ENCODE assay signal across 32 cellular contexts in genomic region chr3:167967257-167968010, GRCh38.
"Had no signal": no experiment of that assay in that cellular context is flagged by ENCODE, and none has a peak within 500 bp of the region (broad histone marks: within the 10 kb centered on the region; RNA-seq: fewer than 3 reads in every experiment).

No MANE protein-coding gene starts in this region.

- H3K4me1 ChIP-seq: gastrocnemius medialis, suprapubic skin, tibial artery had no signal

- H3K27me3 ChIP-seq: gastrocnemius medialis, neutrophil, suprapubic skin, tibial artery had no signal

- H3K27me3 Mint-ChIP-seq: activated CD4-positive, alpha-beta memory T cell treated with anti-CD3 and anti-CD28 coated beads, Interleukin-2, amount 10 ng/mL, durations not matched to agents 7 days and 5 days; activated naive CD4-positive, alpha-beta T cell treated with anti-CD3 and anti-CD28 coated beads, Interleukin-2, amount 50 U/mL, for 24 hours; activated naive CD8-positive, alpha-beta T cell treated with anti-CD3 and anti-CD28 coated beads, Interleukin-2, amount 50 U/mL, for 24 hours; naive B cell; progenitor cell of endocrine pancreas had no signal

- H3K27ac Mint-ChIP-seq: activated CD4-positive, alpha-beta memory T cell treated with anti-CD3 and anti-CD28 coated beads, Interleukin-2, amount 10 ng/mL, durations not matched to agents 7 days and 5 days; activated CD4-positive, alpha-beta T cell treated with anti-CD3 and anti-CD28 coated beads, Interleukin-2, amount 10 ng/mL, durations not matched to agents 7 days and 5 days; activated CD8-positive, alpha-beta memory T cell treated with anti-CD3 and anti-CD28 coated beads, Interleukin-2, amount 10 ng/mL, durations not matched to agents 7 days and 5 days; activated naive CD4-positive, alpha-beta T cell treated with anti-CD3 and anti-CD28 coated beads, Interleukin-2, amount 50 U/mL, for 24 hours; activated naive CD8-positive, alpha-beta T cell treated with anti-CD3 and anti-CD28 coated beads, Interleukin-2, amount 50 U/mL, for 24 hours; activated T-helper 2 cell treated with anti-CD3 and anti-CD28 coated beads, Interferon-gamma antibody, Interleukin-2, Interleukin-4, amounts not matched to agents 10 μg/mL and 5 μg/mL and 100 μg/mL, durations not matched to agents 14 hours and 24 hours and 36 hours; mesothelial cell of epicardium; nephron progenitor cell; progenitor cell of endocrine pancreas; stimulated activated naive B cell treated with anti-CD40 and anti-IgM and Interleukin-4, amounts not matched to agents 10 μg/mL and 1 μg/mL and 100 μg/mL, for 72 hours; T-helper 1 cell treated with Interleukin-12 subunit alpha and Interleukin-12 subunit beta and Interleukin-4 antibody, amounts not matched to agents 30 μg/mL and 1 μg/mL, for 36 hours had no signal

- H3K9me3 Mint-ChIP-seq: activated CD4-positive, alpha-beta memory T cell treated with anti-CD3 and anti-CD28 coated beads, Interleukin-2, amount 10 ng/mL, durations not matched to agents 7 days and 5 days; activated CD4-positive, alpha-beta T cell treated with anti-CD3 and anti-CD28 coated beads, Interleukin-2, amount 10 ng/mL, durations not matched to agents 7 days and 5 days; activated naive CD4-positive, alpha-beta T cell treated with anti-CD3 and anti-CD28 coated beads, Interleukin-2, amount 50 U/mL, for 24 hours; activated naive CD8-positive, alpha-beta T cell treated with anti-CD3 and anti-CD28 coated beads, Interleukin-2, amount 50 U/mL, for 24 hours; activated T-helper 2 cell treated with anti-CD3 and anti-CD28 coated beads, Interferon-gamma antibody, Interleukin-2, Interleukin-4, amounts not matched to agents 10 μg/mL and 5 μg/mL and 100 μg/mL, durations not matched to agents 14 hours and 24 hours and 36 hours; naive B cell; nephron progenitor cell; stimulated activated naive B cell treated with anti-CD40 and anti-IgM and Interleukin-4, amounts not matched to agents 10 μg/mL and 1 μg/mL and 100 μg/mL, for 72 hours; T-helper 1 cell treated with Interleukin-12 subunit alpha and Interleukin-12 subunit beta and Interleukin-4 antibody, amounts not matched to agents 30 μg/mL and 1 μg/mL, for 36 hours had no signal

- H3K36me3 Mint-ChIP-seq: activated CD8-positive, alpha-beta memory T cell treated with anti-CD3 and anti-CD28 coated beads, Interleukin-2, amount 10 ng/mL, durations not matched to agents 7 days and 5 days; activated naive CD4-positive, alpha-beta T cell treated with anti-CD3 and anti-CD28 coated beads, Interleukin-2, amount 50 U/mL, for 24 hours; mesothelial cell of epicardium; naive B cell; stimulated activated naive B cell treated with anti-CD40 and anti-IgM and Interleukin-4, amounts not matched to agents 10 μg/mL and 1 μg/mL and 100 μg/mL, for 72 hours had no signal

- ATAC-seq: activated CD8-positive, alpha-beta memory T cell treated with anti-CD3 and anti-CD28 coated beads, Interleukin-2, amount 10 ng/mL, durations not matched to agents 7 days and 5 days; activated naive CD8-positive, alpha-beta T cell treated with anti-CD3 and anti-CD28 coated beads, Interleukin-2, amount 50 U/mL, for 24 hours; gastrocnemius medialis; left ventricle myocardium superior; sciatic nerve; stimulated activated naive B cell treated with anti-CD40 and anti-IgM and Interleukin-4, amounts not matched to agents 10 μg/mL and 1 μg/mL and 100 μg/mL, for 72 hours had no signal

- H3K4me3 Mint-ChIP-seq: activated CD4-positive, alpha-beta memory T cell treated with anti-CD3 and anti-CD28 coated beads, Interleukin-2, amount 10 ng/mL, durations not matched to agents 7 days and 5 days; activated CD4-positive, alpha-beta T cell treated with anti-CD3 and anti-CD28 coated beads, Interleukin-2, amount 10 ng/mL, durations not matched to agents 7 days and 5 days; activated CD8-positive, alpha-beta memory T cell treated with anti-CD3 and anti-CD28 coated beads, Interleukin-2, amount 10 ng/mL, durations not matched to agents 7 days and 5 days; activated naive CD4-positive, alpha-beta T cell treated with anti-CD3 and anti-CD28 coated beads, Interleukin-2, amount 50 U/mL, for 24 hours; activated naive CD8-positive, alpha-beta T cell treated with anti-CD3 and anti-CD28 coated beads, Interleukin-2, amount 50 U/mL, for 24 hours; mesothelial cell of epicardium; naive B cell; nephron progenitor cell; stimulated activated naive B cell treated with anti-CD40 and anti-IgM and Interleukin-4, amounts not matched to agents 10 μg/mL and 1 μg/mL and 100 μg/mL, for 72 hours; T-helper 1 cell treated with Interleukin-12 subunit alpha and Interleukin-12 subunit beta and Interleukin-4 antibody, amounts not matched to agents 30 μg/mL and 1 μg/mL, for 36 hours had no signal

- H3K4me1 Mint-ChIP-seq: activated CD4-positive, alpha-beta memory T cell treated with anti-CD3 and anti-CD28 coated beads, Interleukin-2, amount 10 ng/mL, durations not matched to agents 7 days and 5 days; activated CD4-positive, alpha-beta T cell treated with anti-CD3 and anti-CD28 coated beads, Interleukin-2, amount 10 ng/mL, durations not matched to agents 7 days and 5 days; activated CD8-positive, alpha-beta memory T cell treated with anti-CD3 and anti-CD28 coated beads, Interleukin-2, amount 10 ng/mL, durations not matched to agents 7 days and 5 days; activated naive CD4-positive, alpha-beta T cell treated with anti-CD3 and anti-CD28 coated beads, Interleukin-2, amount 50 U/mL, for 24 hours; activated naive CD8-positive, alpha-beta T cell treated with anti-CD3 and anti-CD28 coated beads, Interleukin-2, amount 50 U/mL, for 24 hours; naive B cell; nephron progenitor cell; stimulated activated naive B cell treated with anti-CD40 and anti-IgM and Interleukin-4, amounts not matched to agents 10 μg/mL and 1 μg/mL and 100 μg/mL, for 72 hours had no signal

- DNase-seq: activated CD4-positive, alpha-beta memory T cell treated with anti-CD3 and anti-CD28 coated beads, Interleukin-2, amount 10 ng/mL, durations not matched to agents 7 days and 5 days; activated CD4-positive, alpha-beta T cell treated with anti-CD3 and anti-CD28 coated beads, Interleukin-2, amount 10 ng/mL, durations not matched to agents 7 days and 5 days; activated CD4-positive, CD25-positive, alpha-beta regulatory T cell treated with anti-CD3 and anti-CD28 coated beads, Interleukin-2, amount 50 U/mL, for 72 hours; activated CD8-positive, alpha-beta memory T cell treated with anti-CD3 and anti-CD28 coated beads, Interleukin-2, amount 10 ng/mL, durations not matched to agents 7 days and 5 days; activated naive CD8-positive, alpha-beta T cell treated with anti-CD3 and anti-CD28 coated beads, Interleukin-2, amount 50 U/mL, for 24 hours; activated T-cell treated with anti-CD3 and anti-CD28 coated beads, Interleukin-2, amount 50 U/mL, for 48 hours; amygdala; central memory CD4-positive, alpha-beta T cell; dermis blood vessel endothelial cell; effector CD4-positive, alpha-beta T cell; gastrocnemius medialis; glutamatergic neuron; left ventricle myocardium superior; mammary epithelial cell; naive B cell; nephron progenitor cell; stimulated activated CD4-positive, alpha-beta T cell treated with anti-CD3 and anti-CD28 coated beads, Interleukin-12 subunit alpha, Interleukin-12 subunit beta, amount 100 ng/mL, for 4 hours; stimulated activated CD4-positive, alpha-beta T cell treated with anti-CD3 and anti-CD28 coated beads, Interleukin-4, amount 100 ng/mL, for 4 hours; stimulated activated CD8-positive, alpha-beta memory T cell treated with anti-CD3 and anti-CD28 coated beads, Interleukin-4, amount 100 ng/mL, for 48 hours; stimulated activated naive B cell treated with anti-CD40 and anti-IgM and Interleukin-4, amounts not matched to agents 10 μg/mL and 1 μg/mL and 100 μg/mL, for 72 hours; T-helper 9 cell; tibial artery had no signal

- H3K9me3 ChIP-seq: gastrocnemius medialis, neutrophil, suprapubic skin, tibial artery had no signal

- H3K4me3 ChIP-seq: gastrocnemius medialis, skin epidermis, suprapubic skin, tibial artery had no signal

- H3K36me3 ChIP-seq: gastrocnemius medialis, neutrophil, suprapubic skin, tibial artery had no signal

- H3K27ac ChIP-seq: epithelial cell of prostate, gastrocnemius medialis, neutrophil, suprapubic skin, tibial artery had no signal
